In genomic region chr2:95727420-95727819, GRCh38 we compare ENCODE assay signal across 6 cellular contexts.
DNase-seq lines count a peak whose midpoint lies in the region; TF ChIP-seq lines count a peak whose summit lies in the region.
"Not testable (repeated sequence)": the region's sequence is repeated elsewhere in the genome, so short reads cannot be mapped to it uniquely, and the experiment has no call there.

No MANE protein-coding gene starts in this region.

- not testable (repeated sequence) for H3K4me3 Mint-ChIP-seq in endothelial cell (ENCODE audit: unreplicated experiment)

- H3K4me3 ChIP-seq in liver (ENCODE audit: low read depth in 1 of 3, low read length in 3 of 3); thyroid gland (replicated peaks in 1 of 3): not testable (repeated sequence)

- WGBS in liver = 35% methylated on average over 5 of the region's 5 CpGs
- WGBS in thyroid gland, 2 donors = 54 to 61% methylated on average over 5 of the region's 5 CpGs

- H3K9me3 ChIP-seq in liver (ENCODE audit: control insufficient read depth in 4 of 4, low read length in 3 of 4); thyroid gland: not testable (repeated sequence)

- peak; percentile 31 to 45 for TF ChIP-seq RAD21 in liver (IDR thresholded peaks at IDR 0.05)

- not testable (repeated sequence) for H3K9ac ChIP-seq in liver (ENCODE audit: low read depth in 1 of 2, low read length in 2 of 2)

- peak; percentile 8 for DNase-seq in G401 (ENCODE audit: low spot score)
- not testable (repeated sequence) for DNase-seq in endothelial cell (ENCODE audit: low spot score)
- peak; percentile 25 for DNase-seq in left kidney (ENCODE audit: low read depth, low spot score)
- peak; percentile 53 for DNase-seq in medulla oblongata (ENCODE audit: extremely low spot score)
- peak; percentile 36 to 37 for DNase-seq in thyroid gland

- intact Hi-C loops in thyroid gland (cut with DNase I) = not testable (repeated sequence)

- H3K9me3 Mint-ChIP-seq in endothelial cell (ENCODE audit: unreplicated experiment) = not testable (repeated sequence)

- not testable (repeated sequence) for TF ChIP-seq POLR2A in thyroid gland (IDR thresholded peaks at IDR 0.05)

- peak overlapping the region; percentile 18 for H3K27ac Mint-ChIP-seq in endothelial cell (ENCODE audit: unreplicated experiment)

- peaks cover 4 to 18% (median 13%) of the 10 kb centered on the region in 4 donors for H3K4me1 ChIP-seq in liver (ENCODE audit: control insufficient read depth in 4 of 4, insufficient read depth in 4 of 4, low read length in 3 of 4)
- H3K4me1 ChIP-seq in thyroid gland = not testable (repeated sequence)

- peaks cover 13% of the 10 kb centered on the region for H3K4me1 Mint-ChIP-seq in endothelial cell (ENCODE audit: unreplicated experiment)

- H3K36me3 Mint-ChIP-seq in endothelial cell (ENCODE audit: low read depth, unreplicated experiment) = not testable (repeated sequence)

- TF ChIP-seq CTCF in endothelial cell (IDR thresholded peaks at IDR 0.05; ENCODE audit: unreplicated experiment); liver (IDR thresholded peaks at IDR 0.05; ENCODE audit: low read depth, low read length, missing input control); thyroid gland (IDR thresholded peaks at IDR 0.05): not testable (repeated sequence)

- H3K27ac ChIP-seq in liver (ENCODE audit: low read depth in 1 of 2, low read length in 2 of 2) = not testable (repeated sequence)
- peak overlapping the region in 2 of 3 donors; percentile 47 to 64 for H3K27ac ChIP-seq in thyroid gland

- in situ Hi-C loops in G401 (cut with HindIII; ENCODE audit: low sequenced_read_pairs) = not testable (repeated sequence)

- H3K27me3 ChIP-seq in liver (ENCODE audit: control insufficient read depth in 4 of 4, insufficient read depth in 4 of 4, low read length in 3 of 4); thyroid gland: not testable (repeated sequence)

- H3K27me3 Mint-ChIP-seq in endothelial cell (ENCODE audit: unreplicated experiment) = not testable (repeated sequence)

- not testable (repeated sequence) for H3K36me3 ChIP-seq in liver (ENCODE audit: control insufficient read depth in 4 of 4, insufficient read depth in 3 of 4, low read depth in 1 of 4, low read length in 3 of 4); thyroid gland

TF ChIP-seq in liver, 16 proteins besides CTCF, POLR2A, EP300 and RAD21:
- TF ChIP-seq SP1 (IDR thresholded peaks at IDR 0.05) = peak; percentile 63
- peak; percentile 54 for TF ChIP-seq HNF4G (IDR thresholded peaks at IDR 0.05)
- peak; percentile 81 to 82 for TF ChIP-seq HNF4A (conservative IDR thresholded peaks at IDR 0.05)
- TF ChIP-seq RXRA (IDR thresholded peaks at IDR 0.05) = peak in 1 of 2 donors; percentile 25
TF ChIP-seq in liver: peak in this region for 4; not testable (repeated sequence) for 12.
